ENCODE assay signal across 15 cellular contexts in the genomic region with DNA sequence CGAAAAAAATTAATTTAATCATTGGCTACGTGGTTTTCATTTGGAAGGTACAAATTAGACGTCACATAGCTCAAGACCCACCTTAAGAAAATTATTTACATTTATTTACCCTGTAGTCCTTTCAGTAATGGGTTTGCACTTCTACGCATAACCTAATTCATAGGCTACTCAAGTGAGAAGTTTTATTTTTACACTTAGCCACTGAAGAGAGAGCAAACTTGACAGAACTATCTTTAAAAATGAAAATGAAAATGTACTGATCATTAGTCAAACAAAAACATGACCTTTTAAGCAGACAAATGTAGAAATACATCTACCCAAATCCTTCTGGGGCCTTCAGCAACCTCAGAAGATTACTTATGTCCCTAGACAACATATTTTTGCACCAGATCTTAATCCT.
A peak's percentile ranks its signal among the peaks of the same experiment; 100 is the strongest.
DNase-seq lines count a peak whose midpoint lies in the region; ATAC-seq, FAIRE-seq and TF ChIP-seq lines count a peak whose summit lies in the region.
"Had no signal": no experiment of that assay in that cellular context is flagged by ENCODE, and none has a peak within 500 bp of the region (broad histone marks: within the 10 kb centered on the region; RNA-seq: fewer than 3 reads in every experiment).

No MANE protein-coding gene starts in this region.

- intact Hi-C loops in GM12878 (cut with micrococcal nuclease; ENCODE audit: unreplicated experiment) = no loop called here

- no peak overlapping the region for H3K14ac ChIP-seq in neuronal stem cell (ENCODE audit: low read length)

- BruUV-seq in GM12878 (replicated peaks; lab: Mats Ljungman, UMichigan) = no TSS peak

- H4K8ac ChIP-seq in neuronal stem cell (ENCODE audit: low read depth, low read length) = no peak overlapping the region

- CTCF ChIA-PET in GM12878 (lab: Yijun Ruan, JAX) = interaction anchor here (1.3 kb wide), 1 partner anchor 67 kb away, joined by 3 read pairs; no protein-coding TSS in a partner anchor

- H2BK12ac ChIP-seq in neuronal stem cell (ENCODE audit: low read length) = no peak overlapping the region

- no peak overlapping the region for H2AK5ac ChIP-seq in neuronal stem cell (ENCODE audit: low read depth, low read length)

- TF ChIP-seq CTCF in GM12878 (IDR thresholded peaks at IDR 0.05 in 2 of 3, conservative IDR thresholded peaks at IDR 0.05 in 1 of 3; ENCODE audit: control insufficient read depth in 2 of 3, extremely low read depth in 1 of 3, insufficient read depth in 1 of 3, low read depth in 3 of 3, low read length in 3 of 3) (no peak), WERI-Rb-1 (IDR thresholded peaks at IDR 0.05; ENCODE audit: low read depth, low read length) (no peak)

- H3K18ac ChIP-seq in neuronal stem cell (ENCODE audit: low read length) = no peak overlapping the region

- H3K9me3 ChIP-seq in GM12878 (replicated peaks; ENCODE audit: control insufficient read depth, insufficient read depth, low read length) (no peaks in the 10 kb centered on the region; the same call in 1 of the 3 replicates), neuronal stem cell (replicated peaks in 1 of 2; ENCODE audit: control insufficient read depth in 2 of 2, insufficient read depth in 1 of 2, low read depth in 1 of 2, low read length in 2 of 2) (no peaks in the 10 kb centered on the region), WERI-Rb-1 (ENCODE audit: severe bottlenecking) (no peaks in the 10 kb centered on the region)
- H3K9me3 ChIP-seq: lower lobe of right lung had no signal

- peak; percentile 48 for DNase-seq in GM12878 (ENCODE audit: low read depth, low spot score)
- no peak for DNase-seq in neuronal stem cell (ENCODE audit: low spot score)
- no peak for DNase-seq in activated CD4-positive, alpha-beta T cell treated with anti-CD3 and anti-CD28 coated beads for 4 hours
- no peak for DNase-seq in WERI-Rb-1
- DNase-seq: activated CD4-positive, alpha-beta memory T cell treated with anti-CD3 and anti-CD28 coated beads for 36 hours; activated naive CD4-positive, alpha-beta T cell treated with anti-CD3 and anti-CD28 coated beads, Interleukin-2, amount 50 U/mL, for 16 hours; COR-L47; lower lobe of right lung; NCI-H2171; PC-9; T-helper 2 cell had no signal

- no peak overlapping the region for H2BK5ac ChIP-seq in neuronal stem cell (ENCODE audit: low read length)

- TF ChIP-seq RAD21 in GM12878 (IDR thresholded peaks at IDR 0.05; ENCODE audit: insufficient read depth, low read depth, low read length) = no peak

- FAIRE-seq in GM12878 (lab: Jason Lieb, UNC) = no peak

- peak; percentile 68 for ATAC-seq in GM19035 (IDR thresholded peaks at IDR 0.05; ENCODE audit: unreplicated experiment)
- ATAC-seq in GM21717 (IDR thresholded peaks at IDR 0.05; ENCODE audit: unreplicated experiment) = peak; percentile 60
- peak; percentile 48 for ATAC-seq in HG03095 (IDR thresholded peaks at IDR 0.05; ENCODE audit: unreplicated experiment)
- ATAC-seq in GM12878 = peak; percentile 62
- ATAC-seq: lower lobe of right lung had no signal

- WGBS in GM12878 (ENCODE audit: insufficient coverage, insufficient replicate concordance, low lambda C conversion rate, missing lambda C conversion rate) = 6% methylated on average over 4 of the region's 4 CpGs
- WGBS in neuronal stem cell (ENCODE audit: extremely low coverage in 2 of 2, insufficient read length in 2 of 2, insufficient replicate concordance in 1 of 2), 2 donors = no CpG with 5 or more reads among the region's 4 CpGs

- peak; percentile 15 to 58; a peak in 1 of 4 replicates for TF ChIP-seq EP300 in GM12878 (IDR thresholded peaks at IDR 0.05; ENCODE audit: borderline replicate concordance in 1 of 2, control insufficient read depth in 1 of 2, low read depth in 2 of 2, low read length in 2 of 2)

- peaks cover 32% of the 10 kb centered on the region for H3K4me1 ChIP-seq in GM12878 (ENCODE audit: control insufficient read depth, insufficient read depth, low read length)
- H3K4me1 ChIP-seq in neuronal stem cell (ENCODE audit: control insufficient read depth in 2 of 2, insufficient read depth in 1 of 2, low read depth in 1 of 2, low read length in 2 of 2) = no peaks in the 10 kb centered on the region
- H3K4me1 ChIP-seq: lower lobe of right lung, neural progenitor cell had no signal

- in situ Hi-C loops in GM12878 (cut with MboI) = no loop called here

- H4K91ac ChIP-seq in neuronal stem cell (ENCODE audit: low read depth, low read length, poor library complexity) = no peak overlapping the region

- peak overlapping the region; percentile 71 for H2AFZ ChIP-seq in GM12878 (ENCODE audit: control insufficient read depth, low read depth, low read length)
- no peak overlapping the region for H2AFZ ChIP-seq in neuronal stem cell (ENCODE audit: low read length)
- H2AFZ ChIP-seq: neural progenitor cell, PC-9 had no signal

- H3K36me3 ChIP-seq in GM12878 (ENCODE audit: control insufficient read depth in 2 of 2, insufficient read depth in 2 of 2, low read length in 1 of 2) (no peaks in the 10 kb centered on the region), neuronal stem cell (replicated peaks in 1 of 2; ENCODE audit: control insufficient read depth in 2 of 2, insufficient read depth in 2 of 2, low read length in 2 of 2) (no peaks in the 10 kb centered on the region), WERI-Rb-1 (no peaks in the 10 kb centered on the region)
- H3K36me3 ChIP-seq: lower lobe of right lung, neural progenitor cell had no signal

- no peaks in the 10 kb centered on the region for H4K20me1 ChIP-seq in GM12878 (ENCODE audit: control insufficient read depth, insufficient read depth)

- H3K79me2 ChIP-seq in GM12878 (ENCODE audit: control insufficient read depth, insufficient read depth, low read length) = no peaks in the 10 kb centered on the region

- POLR2A ChIA-PET in GM12878 (lab: Charles Lee) = interaction anchor here (1.0 to 1.7 kb wide), 2 partner anchors 67 to 366 kb away, joined by 3 to 4 read pairs; no protein-coding TSS in a partner anchor

- H3K4ac ChIP-seq in neuronal stem cell (ENCODE audit: low read length) = no peak overlapping the region

- H3K4me3 ChIP-seq in GM12878 (no peak overlapping the region), neuronal stem cell (ENCODE audit: low read length in 2 of 2) (no peak overlapping the region), WERI-Rb-1 (ENCODE audit: low read depth, low read length) (no peak overlapping the region)
- H3K4me3 ChIP-seq: lower lobe of right lung, neural progenitor cell, PC-9 had no signal

- no peak overlapping the region for H2BK120ac ChIP-seq in neuronal stem cell (ENCODE audit: low read depth, low read length)

- no peak overlapping the region for H2BK15ac ChIP-seq in neuronal stem cell (ENCODE audit: low read length)

- peak overlapping the region; percentile 50 for H3K4me2 ChIP-seq in GM12878 (ENCODE audit: control insufficient read depth, insufficient read depth)
- no peak overlapping the region for H3K4me2 ChIP-seq in neuronal stem cell (ENCODE audit: insufficient read depth, low read length, poor library complexity, severe bottlenecking)
- H3K4me2 ChIP-seq: neural progenitor cell, PC-9 had no signal

- TF ChIP-seq POLR2A in GM12878 (IDR thresholded peaks at IDR 0.05; ENCODE audit: low read depth, low read length) = no peak

- no peak overlapping the region for H3K23ac ChIP-seq in neuronal stem cell (ENCODE audit: low read depth, low read length, poor library complexity)

- H3K9ac ChIP-seq in GM12878 (ENCODE audit: control insufficient read depth, insufficient read depth, low read length) = no peak overlapping the region
- H3K9ac ChIP-seq in neuronal stem cell (ENCODE audit: low read depth, low read length, poor library complexity) = no peak overlapping the region
- H3K9ac ChIP-seq: neural progenitor cell had no signal

- SMC1A ChIA-PET in GM12878 (lab: Charles Lee; ENCODE audit: uncharacterized antibody, unreplicated experiment) = interaction anchor here (0.9 to 2.3 kb wide), 8 partner anchors 15 to 450 kb away, joined by 3 to 11 read pairs (median 4); no protein-coding TSS in a partner anchor

- H3K27me3 ChIP-seq in GM12878 (replicated peaks in 1 of 2; ENCODE audit: control insufficient read depth in 2 of 2, insufficient read depth in 2 of 2, low read length in 1 of 2) (no peaks in the 10 kb centered on the region), neuronal stem cell (ENCODE audit: control insufficient read depth in 3 of 3, insufficient read depth in 3 of 3, low read depth in 1 of 3, low read length in 3 of 3) (no peaks in the 10 kb centered on the region), WERI-Rb-1 (ENCODE audit: insufficient read depth, low read depth, severe bottlenecking) (no peaks in the 10 kb centered on the region)
- H3K27me3 ChIP-seq: neural progenitor cell had no signal

- no peaks in the 10 kb centered on the region for H3K79me1 ChIP-seq in neuronal stem cell (ENCODE audit: low read depth, low read length)

- RAD21 ChIA-PET in GM12878 (lab: Charles Lee; ENCODE audit: unreplicated experiment) = interaction anchor here (0.6 to 1.1 kb wide), 3 partner anchors 65 to 449 kb away, joined by 3 to 5 read pairs (median 4); no protein-coding TSS in a partner anchor

- peak overlapping the region; percentile 63 for H3K27ac ChIP-seq in GM12878 (ENCODE audit: control insufficient read depth, insufficient read depth)
- H3K27ac ChIP-seq in neuronal stem cell (replicated peaks; ENCODE audit: low read length) = no peak overlapping the region
- H3K27ac ChIP-seq in WERI-Rb-1 = no peak overlapping the region
- H3K27ac ChIP-seq: lower lobe of right lung, neural progenitor cell, PC-9 had no signal

TF ChIP-seq in GM12878, 131 proteins besides CTCF, POLR2A, EP300 and RAD21 (continues in another document):
- no peak for TF ChIP-seq HDGF (IDR thresholded peaks at IDR 0.05)
- TF ChIP-seq SP1 (IDR thresholded peaks at IDR 0.05; ENCODE audit: low read depth, low read length) = no peak
- TF ChIP-seq CBX3 (IDR thresholded peaks at IDR 0.05; ENCODE audit: borderline replicate concordance, low read depth) = no peak
